ENCODE assay signal across 1 cellular context in the genomic region with DNA sequence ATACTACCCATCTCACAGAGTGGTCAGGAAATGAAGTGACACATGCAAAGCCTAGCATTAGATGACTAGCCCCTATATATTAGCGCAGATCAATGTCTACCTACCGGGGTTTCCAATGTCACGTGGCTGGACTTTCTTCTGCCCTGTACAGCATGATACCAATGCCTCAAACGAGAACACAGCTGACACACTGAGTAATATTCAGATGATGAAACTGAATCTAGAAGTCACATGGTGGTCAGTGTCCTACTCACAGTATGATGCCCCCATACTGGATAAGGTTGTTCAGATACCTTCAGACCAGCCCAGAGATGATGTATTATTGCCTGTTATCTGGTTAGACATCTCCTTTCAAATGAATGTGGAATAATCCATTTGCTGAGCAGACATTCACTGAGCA.
TF ChIP-seq lines count a peak whose summit lies in the region.

No MANE protein-coding gene starts in this region.

TF ChIP-seq in GM12878, 131 proteins besides CTCF, POLR2A, EP300 and RAD21 (continued from another document):
- TF ChIP-seq, protein P1, sequence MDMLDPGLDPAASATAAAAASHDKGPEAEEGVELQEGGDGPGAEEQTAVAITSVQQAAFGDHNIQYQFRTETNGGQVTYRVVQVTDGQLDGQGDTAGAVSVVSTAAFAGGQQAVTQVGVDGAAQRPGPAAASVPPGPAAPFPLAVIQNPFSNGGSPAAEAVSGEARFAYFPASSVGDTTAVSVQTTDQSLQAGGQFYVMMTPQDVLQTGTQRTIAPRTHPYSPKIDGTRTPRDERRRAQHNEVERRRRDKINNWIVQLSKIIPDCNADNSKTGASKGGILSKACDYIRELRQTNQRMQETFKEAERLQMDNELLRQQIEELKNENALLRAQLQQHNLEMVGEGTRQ (IDR thresholded peaks at IDR 0.05; ENCODE audit: borderline replicate concordance, low read depth, low read length): no peak
- TF ChIP-seq JUNB (IDR thresholded peaks at IDR 0.05) (no peak), ZNF384 (IDR thresholded peaks at IDR 0.05; ENCODE audit: borderline replicate concordance, low read depth, low read length) (no peak), ZNF24 (IDR thresholded peaks at IDR 0.05) (no peak), SREBF2 (IDR thresholded peaks at IDR 0.05; ENCODE audit: low read length) (no peak), ATF3 (IDR thresholded peaks at IDR 0.05; ENCODE audit: borderline replicate concordance, extremely low read depth, low read depth, low read length) (no peak), ZNF687 (IDR thresholded peaks at IDR 0.05) (no peak), SMAD5 (IDR thresholded peaks at IDR 0.05; ENCODE audit: low read depth) (no peak), YBX1 (IDR thresholded peaks at IDR 0.05) (no peak), CREB1 (IDR thresholded peaks at IDR 0.05; ENCODE audit: low read depth) (no peak), SPI1 (IDR thresholded peaks at IDR 0.05; ENCODE audit: borderline replicate concordance, insufficient read depth, low read depth, low read length) (no peak)
- TF ChIP-seq, protein P2, sequence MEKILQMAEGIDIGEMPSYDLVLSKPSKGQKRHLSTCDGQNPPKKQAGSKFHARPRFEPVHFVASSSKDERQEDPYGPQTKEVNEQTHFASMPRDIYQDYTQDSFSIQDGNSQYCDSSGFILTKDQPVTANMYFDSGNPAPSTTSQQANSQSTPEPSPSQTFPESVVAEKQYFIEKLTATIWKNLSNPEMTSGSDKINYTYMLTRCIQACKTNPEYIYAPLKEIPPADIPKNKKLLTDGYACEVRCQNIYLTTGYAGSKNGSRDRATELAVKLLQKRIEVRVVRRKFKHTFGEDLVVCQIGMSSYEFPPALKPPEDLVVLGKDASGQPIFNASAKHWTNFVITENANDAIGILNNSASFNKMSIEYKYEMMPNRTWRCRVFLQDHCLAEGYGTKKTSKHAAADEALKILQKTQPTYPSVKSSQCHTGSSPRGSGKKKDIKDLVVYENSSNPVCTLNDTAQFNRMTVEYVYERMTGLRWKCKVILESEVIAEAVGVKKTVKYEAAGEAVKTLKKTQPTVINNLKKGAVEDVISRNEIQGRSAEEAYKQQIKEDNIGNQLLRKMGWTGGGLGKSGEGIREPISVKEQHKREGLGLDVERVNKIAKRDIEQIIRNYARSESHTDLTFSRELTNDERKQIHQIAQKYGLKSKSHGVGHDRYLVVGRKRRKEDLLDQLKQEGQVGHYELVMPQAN (conservative IDR thresholded peaks at IDR 0.05): no peak
